ENCODE assay signal across 35 cellular contexts in genomic region chr6:53506872-53507271, GRCh38.
"Had no signal": no experiment of that assay in that cellular context is flagged by ENCODE, and none has a peak within 500 bp of the region (broad histone marks: within the 10 kb centered on the region; RNA-seq: fewer than 3 reads in every experiment).

No MANE protein-coding gene starts in this region.

- ATAC-seq: activated CD4-positive, alpha-beta T cell treated with anti-CD3 and anti-CD28 coated beads for 36 hours; activated CD4-positive, CD25-positive, alpha-beta regulatory T cell treated with anti-CD3 and anti-CD28 coated beads, Interleukin-2, amount 50 U/mL, for 24 hours; activated CD8-positive, alpha-beta T cell treated with anti-CD3 and anti-CD28 coated beads, Interleukin-2, amount 10 ng/mL, durations not matched to agents 7 days and 5 days; body of pancreas; PC-3; SK-N-SH treated with all-trans-retinoic acid at 6 μM for 48 hours; WTC11 had no signal

- DNase-seq: activated CD4-positive, alpha-beta T cell treated with anti-CD3 and anti-CD28 coated beads for 36 hours; activated CD4-positive, alpha-beta T cell treated with anti-CD3 and anti-CD28 coated beads, Interleukin-2, amount 10 ng/mL, durations not matched to agents 7 days and 5 days; activated CD4-positive, alpha-beta T cell treated with anti-CD3 and anti-CD28 coated beads, Interleukin-2, amount 50 U/mL, for 48 hours; activated CD8-positive, alpha-beta T cell treated with anti-CD3 and anti-CD28 coated beads, Interleukin-2, amount 10 ng/mL, durations not matched to agents 7 days and 5 days; activated gamma-delta T cell; activated naive CD4-positive, alpha-beta T cell treated with Interleukin-2 at 50 U/mL for 16 hours; activated naive CD8-positive, alpha-beta T cell treated with anti-CD3 and anti-CD28 coated beads, Interleukin-2, amount 10 ng/mL, durations not matched to agents 7 days and 5 days; activated T-cell treated with anti-CD3 and anti-CD28 coated beads, Interleukin-2, amount 50 U/mL, for 24 hours; amygdala; body of pancreas; caudate nucleus; cerebellar nuclear complex; KG1; MM.1S; NCI-H1092; NCI-H1417; NCI-H146; NCI-H187; NCI-H2029 treated with DMSO at 0.1 percent for 48 hours; NCI-H2107; NCI-H2171; NCI-H510A; NCI-H526; NCI-H748 treated with DMSO at 0.1 percent for 48 hours; NK-92 treated with Interleukin-12 subunit alpha and Interleukin-12 subunit beta, amount 100 ng/mL, for 24 hours; PC-3; Peyer's patch; RPMI8226; SIG-M5; SW 1271; T-helper 1 cell; T-helper 9 cell had no signal
